Comparison of ENCODE assay signal across 15 cellular contexts in the genomic region with DNA sequence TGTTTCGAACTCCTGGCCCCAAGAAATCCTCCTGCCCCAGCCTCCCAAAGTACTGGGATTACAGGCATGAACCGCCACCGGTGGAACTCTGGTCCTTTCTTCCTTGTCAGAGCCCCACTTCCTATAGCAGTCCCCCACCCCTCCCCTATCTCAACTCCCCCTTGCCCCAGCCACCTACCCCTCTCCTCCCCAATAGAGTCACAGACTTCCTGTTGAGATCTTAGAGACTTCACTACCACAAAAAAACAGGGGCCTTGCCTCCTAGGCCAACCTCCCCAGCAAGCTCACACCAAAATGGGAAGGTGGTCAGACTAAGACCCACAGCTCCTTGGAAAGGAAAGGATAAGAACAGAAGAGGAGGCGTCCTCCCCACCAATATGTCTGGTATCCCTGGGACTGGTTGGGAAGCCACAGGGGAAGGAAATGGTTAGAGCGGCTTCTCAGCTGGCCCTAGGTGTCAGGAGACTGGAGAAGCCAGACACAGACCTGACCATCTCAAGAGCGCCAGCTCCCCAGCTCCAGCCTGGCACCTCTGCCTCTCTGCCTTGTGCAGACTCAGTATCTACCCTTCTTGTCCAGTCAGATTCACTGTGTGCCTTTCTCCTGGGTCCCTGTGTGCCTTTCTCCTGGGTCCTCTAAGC. TPM values are rescaled to one million over a fixed set of nuclear protein-coding genes. Genes with fewer than 3 reads are reported as not detected.
DNase-seq lines count a peak whose midpoint lies in the region; ATAC-seq, FAIRE-seq and TF ChIP-seq lines count a peak whose summit lies in the region.
"Had no signal": no experiment of that assay in that cellular context is flagged by ENCODE, and none has a peak within 500 bp of the region (broad histone marks: within the 10 kb centered on the region; RNA-seq: fewer than 3 reads in every experiment).

No MANE protein-coding gene starts in this region.

- H2AFZ ChIP-seq in DND-41 (ENCODE audit: low read depth, low read length): no peak overlapping the region
- H2AFZ ChIP-seq in GM12878 (ENCODE audit: control insufficient read depth, low read depth, low read length): no peak overlapping the region

- peaks cover 48% of the 10 kb centered on the region for H3K4me1 Mint-ChIP-seq in T-helper 17 cell

- H3K36me3 Mint-ChIP-seq in T-helper 17 cell (ENCODE audit: low read depth): peaks cover 18% of the 10 kb centered on the region

- no peaks in the 10 kb centered on the region for H3K27me3 Mint-ChIP-seq in T-helper 17 cell

- SMC1A ChIA-PET in GM12878 (lab: Charles Lee; ENCODE audit: uncharacterized antibody, unreplicated experiment): interaction anchor here (0.6 to 3.0 kb wide), 17 partner anchors 9 to 98 kb away, joined by 3 to 36 read pairs (median 4); a partner anchor contains a TSS

- CTCF ChIA-PET in GM12878 (lab: Yijun Ruan, JAX): interaction anchor here (0.9 to 7.7 kb wide), 14 partner anchors 9 to 147 kb away, joined by 3 to 78 read pairs (median 5); a partner anchor contains a TSS

- H3K9ac ChIP-seq in BLaER1 (peak overlapping the region; percentile 53), DND-41 (ENCODE audit: low read depth, low read length) (no peak overlapping the region), GM12878 (ENCODE audit: control insufficient read depth, insufficient read depth, low read length) (peak overlapping the region; percentile 26; the same call in 1 of the 2 replicates)

- H3K27ac Mint-ChIP-seq in T-helper 17 cell: peak overlapping the region; percentile 99

- TF ChIP-seq CTCF in DND-41 (IDR thresholded peaks at IDR 0.05; ENCODE audit: borderline replicate concordance, extremely low read depth, low read length, poor library complexity, severe bottlenecking): no peak
- TF ChIP-seq CTCF in GM12878 (IDR thresholded peaks at IDR 0.05 in 2 of 3, conservative IDR thresholded peaks at IDR 0.05 in 1 of 3; ENCODE audit: control insufficient read depth in 2 of 3, extremely low read depth in 1 of 3, insufficient read depth in 1 of 3, low read depth in 3 of 3, low read length in 3 of 3): no peak

- DNase-seq in DND-41 (no peak), T-helper 17 cell (no peak), GM12878 (ENCODE audit: low read depth, low spot score) (no peak), right cardiac atrium (no peak), putamen (ENCODE audit: low spot score) (no peak)
- DNase-seq: KBM-7; NCI-H1694 treated with DMSO at 0.1 percent for 48 hours; right lobe of liver; stimulated activated CD4-positive, alpha-beta T cell treated with anti-CD3 and anti-CD28 coated beads, Interleukin-2, amount 100 ng/mL, for 48 hours; T1000 had no signal

- H3K36me3 ChIP-seq in BLaER1: peaks cover 11% of the 10 kb centered on the region; the same call in 1 of the 2 replicates
- H3K36me3 ChIP-seq in DND-41 (ENCODE audit: insufficient read depth, low read length): no peaks in the 10 kb centered on the region
- H3K36me3 ChIP-seq in GM12878 (ENCODE audit: control insufficient read depth in 2 of 2, insufficient read depth in 2 of 2, low read length in 1 of 2): peaks cover 35 to 46% of the 10 kb centered on the region in 2 experiments
- H3K36me3 ChIP-seq: right lobe of liver had no signal

- FAIRE-seq in GM12878 (lab: Jason Lieb, UNC): no peak
- FAIRE-seq: H54 had no signal

- H3K27me3 ChIP-seq in BLaER1: no peaks in the 10 kb centered on the region
- no peaks in the 10 kb centered on the region for H3K27me3 ChIP-seq in DND-41 (ENCODE audit: insufficient read depth, low read length, poor library complexity)
- no peaks in the 10 kb centered on the region for H3K27me3 ChIP-seq in GM12878 (replicated peaks in 1 of 2; ENCODE audit: control insufficient read depth in 2 of 2, insufficient read depth in 2 of 2, low read length in 1 of 2)
- no peaks in the 10 kb centered on the region for H3K27me3 ChIP-seq in right cardiac atrium (ENCODE audit: control insufficient read depth, insufficient read depth)
- H3K27me3 ChIP-seq: right lobe of liver had no signal

- H3K4me2 ChIP-seq in BLaER1: peak overlapping the region; percentile 91
- no peak overlapping the region for H3K4me2 ChIP-seq in DND-41 (ENCODE audit: insufficient read depth, low read length)
- H3K4me2 ChIP-seq in GM12878 (ENCODE audit: control insufficient read depth, insufficient read depth): peak overlapping the region; percentile 72

- H4K20me1 ChIP-seq in BLaER1 (no peaks in the 10 kb centered on the region), DND-41 (ENCODE audit: insufficient read depth, low read length) (no peaks in the 10 kb centered on the region), GM12878 (ENCODE audit: control insufficient read depth, insufficient read depth) (no peaks in the 10 kb centered on the region)

- H3K4me3 ChIP-seq in BLaER1 (0 out of 2 replicates have a peak overlapping the region, but pooled peaks have one; percentile 3), DND-41 (ENCODE audit: low read depth in 1 of 2, low read length in 2 of 2) (no peak overlapping the region), GM12878 (peak overlapping the region; percentile 41; the same call in 1 of the 2 replicates), right cardiac atrium (ENCODE audit: low read length) (no peak overlapping the region)

- H3K9me3 ChIP-seq in BLaER1: no peaks in the 10 kb centered on the region
- no peaks in the 10 kb centered on the region for H3K9me3 ChIP-seq in DND-41 (ENCODE audit: insufficient read depth, low read length, severe bottlenecking)
- H3K9me3 ChIP-seq in T-helper 17 cell (ENCODE audit: control insufficient read depth, low read length, poor library complexity, severe bottlenecking): no peaks in the 10 kb centered on the region
- H3K9me3 ChIP-seq in GM12878 (replicated peaks; ENCODE audit: control insufficient read depth, insufficient read depth, low read length): no peaks in the 10 kb centered on the region
- H3K9me3 ChIP-seq in right cardiac atrium (ENCODE audit: control insufficient read depth, low read length): no peaks in the 10 kb centered on the region
- H3K9me3 ChIP-seq: right lobe of liver had no signal

- no peak for TF ChIP-seq RAD21 in GM12878 (IDR thresholded peaks at IDR 0.05; ENCODE audit: insufficient read depth, low read depth, low read length)

- in situ Hi-C loops in GM12878 (cut with MboI): no loop called here

- ATAC-seq in DND-41 (ENCODE audit: insufficient read depth, low read depth): peak; percentile 40; the same call in 1 of the 3 replicates
- peak; percentile 54 for ATAC-seq in T-helper 17 cell
- ATAC-seq in GM12878: no peak
- ATAC-seq in right cardiac atrium: no peak
- ATAC-seq in GM21529 (IDR thresholded peaks at IDR 0.05; ENCODE audit: unreplicated experiment): no peak
- ATAC-seq in GM19397 (IDR thresholded peaks at IDR 0.05; ENCODE audit: unreplicated experiment): no peak

- H3K27ac ChIP-seq in BLaER1: peak overlapping the region; percentile 71
- no peak overlapping the region for H3K27ac ChIP-seq in DND-41 (ENCODE audit: low read length)
- peak overlapping the region; percentile 56; the same call in 1 of the 2 replicates for H3K27ac ChIP-seq in GM12878 (ENCODE audit: control insufficient read depth, insufficient read depth)
- H3K27ac ChIP-seq in right cardiac atrium (ENCODE audit: low read length): no peak overlapping the region
- H3K27ac ChIP-seq: right lobe of liver had no signal

- H3K4me1 ChIP-seq in BLaER1: peaks cover 56% of the 10 kb centered on the region
- peaks cover 5% of the 10 kb centered on the region; the same call in 1 of the 2 replicates for H3K4me1 ChIP-seq in DND-41 (ENCODE audit: insufficient read depth, low read length)
- H3K4me1 ChIP-seq in GM12878 (ENCODE audit: control insufficient read depth, insufficient read depth, low read length): peaks cover 38% of the 10 kb centered on the region
- no peaks in the 10 kb centered on the region for H3K4me1 ChIP-seq in right cardiac atrium (ENCODE audit: control insufficient read depth, insufficient read depth, low read length)

- BruUV-seq in GM12878 (replicated peaks; lab: Mats Ljungman, UMichigan): no TSS peak

- peak overlapping the region; percentile 89 for H3K4me3 Mint-ChIP-seq in T-helper 17 cell

- no peak for TF ChIP-seq POLR2A in GM12878 (IDR thresholded peaks at IDR 0.05; ENCODE audit: low read depth, low read length)

- 54% methylated on average over 5 of the region's 6 CpGs for WGBS in GM12878 (ENCODE audit: insufficient coverage, insufficient replicate concordance, low lambda C conversion rate, missing lambda C conversion rate)
- WGBS in right cardiac atrium: 87% methylated on average over 6 of the region's 6 CpGs

- no peak for TF ChIP-seq EP300 in GM12878 (IDR thresholded peaks at IDR 0.05; ENCODE audit: borderline replicate concordance in 1 of 2, control insufficient read depth in 1 of 2, low read depth in 2 of 2, low read length in 2 of 2)

- RAD21 ChIA-PET in GM12878 (lab: Charles Lee; ENCODE audit: unreplicated experiment): interaction anchor here (0.8 to 3.6 kb wide), 10 partner anchors 12 to 146 kb away, joined by 3 to 26 read pairs (median 4); a partner anchor contains a TSS

- H3K79me2 ChIP-seq in DND-41 (ENCODE audit: insufficient read depth, low read length) (no peaks in the 10 kb centered on the region), GM12878 (ENCODE audit: control insufficient read depth, insufficient read depth, low read length) (peaks cover 40% of the 10 kb centered on the region)

- POLR2A ChIA-PET in GM12878 (lab: Charles Lee): interaction anchor here (0.5 to 5.1 kb wide), 9 partner anchors 8 to 114 kb away, joined by 3 to 47 read pairs (median 4); a partner anchor contains a TSS

- intact Hi-C loops in GM12878 (cut with micrococcal nuclease; ENCODE audit: unreplicated experiment) (no loop called here), right cardiac atrium (cut with DNase I) (loop anchor here in 3 of 4 donors (5.0 to 10.0 kb wide), 4 partner anchors 36 to 134 kb away; no protein-coding TSS in a partner anchor)

RNA-seq across cellular contexts. Expression of a gene that starts 8.5 kb away (rescaled TPM):
- total RNA-seq in T-helper 17 cell (100 to 1,000 TPM; 306 to 367 TPM), GM12878 (2014; rRNA removed) (366 and 425 TPM in 2 replicates), GM12878 (2014; rRNA removed; fragmentation: Illumina TruSeq; extraction: Trizol) (158 and 166 TPM in 2 replicates), GM12878 (2021) (459 and 487 TPM in 2 replicates), right cardiac atrium (1 to 10 TPM in 2 of 4 donors, under 1 TPM in 2; 0.88 to 2.8 (median 1.3) TPM)
- 215 and 221 TPM in 2 replicates for total RNA-seq in GM12878 (2013; cell fraction: nucleolus; rRNA removed)
- 81.6 TPM for polyA plus RNA-seq in GM12878 (2011; ENCODE audit: low read depth)
- polyA plus RNA-seq in GM12878 (2011; rRNA removed) (130 and 234 TPM in 2 replicates), GM12878 (2014; fragmentation: Illumina TruSeq; extraction: Trizol) (95.4 and 174 TPM in 2 replicates), GM12878 (2014; fragmentation: Nextera tagmentation; extraction: Ambion mirVana) (10 to 100 TPM; 54.5 to 99.5 TPM), GM12878 (2014; rRNA removed) (282 and 333 TPM in 2 replicates), GM12878 (2016; fragmentation: Nextera tagmentation; extraction: Ambion mirVana) (100 to 1,000 TPM; 269 to 332 TPM), right cardiac atrium (0.45 TPM)
- polyA plus RNA-seq in GM12878 (2011; cell fraction: cytosol; rRNA removed): 334 and 445 TPM in 2 replicates
- 940 and 958 TPM in 2 replicates for polyA plus RNA-seq in GM12878 (2011; cell fraction: nucleus; rRNA removed)
- polyA plus RNA-seq in GM12878 (2012): 135 and 178 TPM in 2 replicates
- 281 and 434 TPM in 2 replicates for polyA minus RNA-seq in GM12878 (2011; rRNA and poly(A)+ RNA removed)
- polyA minus RNA-seq in GM12878 (2011; cell fraction: cytosol; rRNA and poly(A)+ RNA removed): 164 and 179 TPM in 2 replicates
- 164 and 235 TPM in 2 replicates for polyA minus RNA-seq in GM12878 (2011; cell fraction: nucleus; rRNA and poly(A)+ RNA removed)
- polyA plus RNA-seq: neural cell had no signal

RNA-seq across cellular contexts. Expression of a gene that starts 17.9 kb away (rescaled TPM):
- total RNA-seq in T-helper 17 cell (10 to 100 TPM; 57.2 to 61.0 TPM), GM12878 (2014; rRNA removed) (7.0 and 12.5 TPM in 2 replicates), GM12878 (2014; rRNA removed; fragmentation: Illumina TruSeq; extraction: Trizol) (5.4 and 6.7 TPM in 2 replicates), GM12878 (2021) (6.1 and 9.3 TPM in 2 replicates), right cardiac atrium (10 to 100 TPM; 10.3 to 13.0 (median 12.3) TPM)
- total RNA-seq in GM12878 (2013; cell fraction: nucleolus; rRNA removed): 35.3 and 40.5 TPM in 2 replicates
- polyA plus RNA-seq in GM12878 (2011; ENCODE audit: low read depth): 9.2 TPM
- polyA plus RNA-seq in GM12878 (2011; rRNA removed) (14.4 and 19.1 TPM in 2 replicates), GM12878 (2014; fragmentation: Illumina TruSeq; extraction: Trizol) (12.3 and 12.7 TPM in 2 replicates), GM12878 (2014; fragmentation: Nextera tagmentation; extraction: Ambion mirVana) (1 to 10 TPM; 1.2 to 2.0 TPM), GM12878 (2014; rRNA removed) (20.0 and 20.4 TPM in 2 replicates), GM12878 (2016; fragmentation: Nextera tagmentation; extraction: Ambion mirVana) (1 to 10 TPM; 1.1 to 2.4 TPM), right cardiac atrium (16.2 TPM)
- 14.6 and 22.7 TPM in 2 replicates for polyA plus RNA-seq in GM12878 (2011; cell fraction: cytosol; rRNA removed)
- polyA plus RNA-seq in GM12878 (2011; cell fraction: nucleus; rRNA removed): 73.6 and 82.3 TPM in 2 replicates
- 13.3 and 15.1 TPM in 2 replicates for polyA plus RNA-seq in GM12878 (2012)
- 13.1 and 15.2 TPM in 2 replicates for polyA minus RNA-seq in GM12878 (2011; rRNA and poly(A)+ RNA removed)
- 4.9 and 6.8 TPM in 2 replicates for polyA minus RNA-seq in GM12878 (2011; cell fraction: cytosol; rRNA and poly(A)+ RNA removed)
- polyA minus RNA-seq in GM12878 (2011; cell fraction: nucleus; rRNA and poly(A)+ RNA removed): 11.6 and 18.4 TPM in 2 replicates

RNA-seq across cellular contexts. Expression of a gene that starts 18.1 kb away (rescaled TPM):
- total RNA-seq in T-helper 17 cell (10 to 100 TPM; 24.3 to 34.6 TPM), GM12878 (2014; rRNA removed) (11.6 and 12.6 TPM in 2 replicates), GM12878 (2014; rRNA removed; fragmentation: Illumina TruSeq; extraction: Trizol) (9.9 and 11.8 TPM in 2 replicates), GM12878 (2021) (29.0 and 33.6 TPM in 2 replicates), right cardiac atrium (10 to 100 TPM; 13.8 to 29.9 (median 22.4) TPM)
- total RNA-seq in GM12878 (2013; cell fraction: nucleolus; rRNA removed): 112 and 115 TPM in 2 replicates
- polyA plus RNA-seq in GM12878 (2011; ENCODE audit: low read depth): 10.5 TPM
- polyA plus RNA-seq in GM12878 (2011; rRNA removed) (29.5 and 30.9 TPM in 2 replicates), GM12878 (2014; fragmentation: Illumina TruSeq; extraction: Trizol) (14.2 and 21.6 TPM in 2 replicates), GM12878 (2014; fragmentation: Nextera tagmentation; extraction: Ambion mirVana) (1 to 10 TPM; 1.4 to 1.8 TPM), GM12878 (2014; rRNA removed) (12.9 and 19.1 TPM in 2 replicates), GM12878 (2016; fragmentation: Nextera tagmentation; extraction: Ambion mirVana) (1 to 10 TPM; 4.1 to 5.6 TPM), right cardiac atrium (5.3 TPM)
- polyA plus RNA-seq in GM12878 (2011; cell fraction: cytosol; rRNA removed): 17.7 and 18.8 TPM in 2 replicates
- polyA plus RNA-seq in GM12878 (2011; cell fraction: nucleus; rRNA removed): 63.5 and 111 TPM in 2 replicates
- 14.3 and 14.7 TPM in 2 replicates for polyA plus RNA-seq in GM12878 (2012)
- polyA minus RNA-seq in GM12878 (2011; rRNA and poly(A)+ RNA removed): 29.5 and 32.2 TPM in 2 replicates
- 7.1 and 7.5 TPM in 2 replicates for polyA minus RNA-seq in GM12878 (2011; cell fraction: cytosol; rRNA and poly(A)+ RNA removed)
- 57.9 and 58.6 TPM in 2 replicates for polyA minus RNA-seq in GM12878 (2011; cell fraction: nucleus; rRNA and poly(A)+ RNA removed)

RNA-seq across cellular contexts. Expression of a gene that starts 33.4 kb away (rescaled TPM):
- 10 to 100 TPM; 57.6 to 57.8 TPM for total RNA-seq in T-helper 17 cell
- total RNA-seq in GM12878 (2013; cell fraction: nucleolus; rRNA removed): 12.2 and 13.4 TPM in 2 replicates
- 3.4 and 4.0 TPM in 2 replicates for total RNA-seq in GM12878 (2014; rRNA removed)
- 3.0 and 3.9 TPM in 2 replicates for total RNA-seq in GM12878 (2014; rRNA removed; fragmentation: Illumina TruSeq; extraction: Trizol)
- 7.3 and 8.7 TPM in 2 replicates for total RNA-seq in GM12878 (2021)
- polyA plus RNA-seq in GM12878 (2011; ENCODE audit: low read depth): 0.72 TPM
- 4.5 and 8.1 TPM in 2 replicates for polyA plus RNA-seq in GM12878 (2011; rRNA removed)
- 9.2 and 13.2 TPM in 2 replicates for polyA plus RNA-seq in GM12878 (2011; cell fraction: cytosol; rRNA removed)
- 34.2 and 38.3 TPM in 2 replicates for polyA plus RNA-seq in GM12878 (2011; cell fraction: nucleus; rRNA removed)
- polyA plus RNA-seq in GM12878 (2012): 2.5 and 2.9 TPM in 2 replicates
- polyA plus RNA-seq in GM12878 (2014; fragmentation: Illumina TruSeq; extraction: Trizol): 2.6 and 4.2 TPM in 2 replicates
- under 1 TPM; 0.27 to 0.60 TPM for polyA plus RNA-seq in GM12878 (2014; fragmentation: Nextera tagmentation; extraction: Ambion mirVana)
- 7.2 and 8.0 TPM in 2 replicates for polyA plus RNA-seq in GM12878 (2014; rRNA removed)
- 1 to 10 TPM; 3.8 to 6.0 TPM for polyA plus RNA-seq in GM12878 (2016; fragmentation: Nextera tagmentation; extraction: Ambion mirVana)
- polyA minus RNA-seq in GM12878 (2011; rRNA and poly(A)+ RNA removed): 12.3 and 13.9 TPM in 2 replicates
- 7.5 and 8.3 TPM in 2 replicates for polyA minus RNA-seq in GM12878 (2011; cell fraction: cytosol; rRNA and poly(A)+ RNA removed)
- 9.1 and 18.5 TPM in 2 replicates for polyA minus RNA-seq in GM12878 (2011; cell fraction: nucleus; rRNA and poly(A)+ RNA removed)
- 10 to 100 TPM; 11.7 to 26.2 (median 23.4) TPM for total RNA-seq in right cardiac atrium
- polyA plus RNA-seq in right cardiac atrium: 10.5 TPM

Comparison
In these comparisons a context has a peak if more than half of its experiments do, and no peak if none do; other contexts are left out.
1. H3K27ac ChIP-seq: peak in BLaER1 (single experiment) and GM12878 (single experiment); none in DND-41 (single experiment) and right cardiac atrium (single experiment).
2. H3K4me3 ChIP-seq: peak in BLaER1 (single experiment) and GM12878 (single experiment); none in DND-41 (0 of 2) and right cardiac atrium (single experiment).
3. ATAC-seq: peak in DND-41 (single experiment) and T-helper 17 cell (single experiment); none in GM12878 (single experiment), right cardiac atrium (0 of 2), GM21529 (single experiment) and GM19397 (single experiment).
4. RNA of a gene that starts 8.5 kb away (total RNA-seq): 158 to 487 TPM in GM12878 and 306 to 367 TPM in T-helper 17 cell; 0.88 to 2.8 TPM in right cardiac atrium; every median in the first group is over 10 times any median in the second.